Comparison of ENCODE assay signal across 34 cellular contexts in the genomic region with DNA sequence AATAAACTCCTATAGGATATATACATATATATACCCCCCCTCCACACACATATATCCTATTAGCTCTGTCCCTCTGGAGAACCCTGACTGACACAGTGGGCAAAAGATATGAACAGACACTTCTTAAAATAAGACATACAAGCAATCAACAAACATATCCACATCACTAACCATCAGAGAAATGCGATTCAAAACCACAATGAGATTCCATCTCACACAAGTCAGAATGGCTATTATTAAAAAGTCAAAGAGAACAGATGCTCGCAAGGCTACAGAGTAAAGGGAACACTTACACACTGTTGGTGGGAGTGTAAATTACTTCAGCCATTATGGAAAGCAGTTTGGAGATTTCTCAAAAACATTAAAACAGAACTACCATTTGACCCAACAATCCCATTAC. TPM values are rescaled to one million over a fixed set of nuclear protein-coding genes. Genes with fewer than 3 reads are reported as not detected.
"Had no signal": no experiment of that assay in that cellular context is flagged by ENCODE, and none has a peak within 500 bp of the region (broad histone marks: within the 10 kb centered on the region; RNA-seq: fewer than 3 reads in every experiment).

No MANE protein-coding gene starts in this region.

- H3K36me3 ChIP-seq: adrenal gland, ascending aorta, brain microvascular endothelial cell, breast epithelium, cardiac muscle cell had no signal

- H3K4me3 ChIP-seq: adrenal gland, ascending aorta, body of pancreas, breast epithelium, cardiac muscle cell had no signal

- DNase-seq: activated effector memory CD4-positive, alpha-beta T cell treated with anti-CD3 and anti-CD28 coated beads, Interleukin-2, amount 50 U/mL, for 16 hours; activated effector memory CD4-positive, alpha-beta T cell treated with Interleukin-2 at 50 U/mL for 16 hours; activated gamma-delta T cell; activated gamma-delta T cell treated with Interleukin-2 at 50 U/mL for 16 hours; activated naive CD4-positive, alpha-beta T cell; activated naive CD4-positive, alpha-beta T cell treated with anti-CD3 and anti-CD28 coated beads for 36 hours; activated naive CD4-positive, alpha-beta T cell treated with anti-CD3 and anti-CD28 coated beads, Interleukin-2, amount 10 ng/mL, durations not matched to agents 7 days and 5 days; activated naive CD4-positive, alpha-beta T cell treated with anti-CD3 and anti-CD28 coated beads, Interleukin-2, amount 50 U/mL, for 16 hours; activated naive CD4-positive, alpha-beta T cell treated with Interleukin-2 at 50 U/mL for 16 hours; activated naive CD8-positive, alpha-beta T cell treated with anti-CD3 and anti-CD28 coated beads for 36 hours; activated naive CD8-positive, alpha-beta T cell treated with anti-CD3 and anti-CD28 coated beads, Interleukin-2, amount 10 ng/mL, durations not matched to agents 7 days and 5 days; activated naive CD8-positive, alpha-beta T cell treated with anti-CD3 and anti-CD28 coated beads, Interleukin-2, amount 50 U/mL, for 24 hours; activated T-cell treated with anti-CD3 and anti-CD28 coated beads for 4 hours; activated T-cell treated with anti-CD3 and anti-CD28 coated beads, Interleukin-2, amount 50 U/mL, for 1 hour; activated T-cell treated with anti-CD3 and anti-CD28 coated beads, Interleukin-2, amount 50 U/mL, for 24 hours; activated T-cell treated with anti-CD3 and anti-CD28 coated beads, Interleukin-2, amount 50 U/mL, for 4 hours; activated T-cell treated with anti-CD3 and anti-CD28 coated beads, Interleukin-2, amount 50 U/mL, for 48 hours; activated T-cell treated with anti-CD3 and anti-CD28 coated beads, Interleukin-2, amount 50 U/mL, for 72 hours; adrenal gland; amniotic stem cell; amygdala; anterior cingulate cortex; aorta; body of pancreas; brain microvascular endothelial cell; caudate nucleus; central memory CD4-positive, alpha-beta T cell; cerebellar nuclear complex had no signal

- H3K9me3 ChIP-seq: adrenal gland, body of pancreas had no signal

- ATAC-seq: activated naive CD4-positive, alpha-beta T cell treated with anti-CD3 and anti-CD28 coated beads, Interleukin-2, amount 50 U/mL, for 72 hours; activated naive CD8-positive, alpha-beta T cell treated with anti-CD3 and anti-CD28 coated beads, Interleukin-2, amount 50 U/mL, for 24 hours; activated T-cell treated with anti-CD3 and anti-CD28 coated beads, Interleukin-2, amount 50 U/mL, for 4 hours; activated T-cell treated with anti-CD3 and anti-CD28 coated beads, Interleukin-2, amount 50 U/mL, for 72 hours; activated T-helper 17 cell treated with anti-CD3 and anti-CD28 coated beads, Interleukin-2, amount 50 U/mL, for 72 hours; body of pancreas had no signal

- H3K4me1 ChIP-seq: adrenal gland, ascending aorta, body of pancreas, breast epithelium had no signal

- H3K27ac ChIP-seq: adrenal gland, ascending aorta, body of pancreas, brain microvascular endothelial cell, breast epithelium, cardiac muscle cell had no signal

- H3K27me3 ChIP-seq: adrenal gland, ascending aorta, body of pancreas, brain microvascular endothelial cell, breast epithelium, cardiac muscle cell had no signal

RNA-seq across cellular contexts. Expression of a gene that starts 46.2 kb away (rescaled TPM):
- total RNA-seq: activated naive CD8-positive, alpha-beta T cell treated with anti-CD3 and anti-CD28 coated beads, Interleukin-2, amount 10 ng/mL, durations not matched to agents 7 days and 5 days; activated T-helper 1 cell treated with anti-CD3 and anti-CD28 coated beads, Interleukin-12 subunit alpha, Interleukin-12 subunit beta, Interleukin-2, Interleukin-4 antibody, amounts not matched to agents 30 ng/mL and 10 ng/mL and 1 ng/mL, durations not matched to agents 14 hours and 24 hours and 36 hours had no signal
